In the genomic region with DNA sequence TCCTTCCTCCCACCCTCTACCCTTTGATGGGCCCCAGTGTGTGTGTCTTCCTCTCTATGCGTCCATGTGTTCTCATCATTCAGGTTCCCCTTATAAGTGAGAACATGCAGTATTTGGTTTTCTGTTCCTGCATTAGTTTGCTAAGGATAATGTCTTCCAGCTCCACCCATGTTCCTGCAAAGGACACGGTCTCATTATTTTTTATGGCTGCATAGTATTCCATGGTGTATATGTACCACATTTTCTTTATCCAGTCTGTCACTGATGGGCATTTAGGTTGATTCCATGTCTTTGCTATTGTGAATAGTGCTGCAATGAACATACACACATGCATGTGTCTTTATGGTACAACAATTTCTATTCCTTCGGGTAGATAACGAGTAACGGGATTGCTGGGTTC, we compare ENCODE assay signal across 1 cellular context. TPM values are rescaled to one million over a fixed set of nuclear protein-coding genes. Genes with fewer than 3 reads are reported as not detected.
"Had no signal": no experiment of that assay in that cellular context is flagged by ENCODE, and none has a peak within 500 bp of the region (broad histone marks: within the 10 kb centered on the region; RNA-seq: fewer than 3 reads in every experiment).

No MANE protein-coding gene starts in this region.

RNA-seq across cellular contexts. Expression of gene PPP1R26, which starts 21.1 kb away (rescaled TPM):
- total RNA-seq: activated CD8-positive, alpha-beta T cell treated with anti-CD3 and anti-CD28 coated beads, Interleukin-2, amount 10 ng/mL, durations not matched to agents 7 days and 5 days had no signal
